In the genomic region with DNA sequence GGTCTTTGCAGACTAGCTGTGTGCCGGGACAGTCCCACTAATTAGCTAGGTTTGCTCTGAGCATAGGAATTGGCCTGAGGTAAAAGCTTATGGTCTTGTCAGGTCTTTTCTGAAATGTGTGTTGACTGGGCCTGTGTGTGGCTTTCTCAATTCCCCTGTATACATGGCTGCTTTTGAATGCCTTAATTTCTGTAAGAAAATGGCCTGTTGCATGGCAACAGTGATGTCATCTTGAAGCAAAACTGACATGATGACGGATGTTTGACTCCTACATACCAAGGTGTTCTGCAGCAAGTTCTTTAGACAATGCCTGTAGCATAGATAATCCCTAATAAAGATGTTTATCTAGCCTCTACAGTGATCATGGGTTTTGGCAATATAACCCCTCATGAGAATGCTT, we compare ENCODE assay signal across 1 cellular context.
TF ChIP-seq lines count a peak whose summit lies in the region.

No MANE protein-coding gene starts in this region.

TF ChIP-seq in HepG2, 621 proteins besides CTCF, POLR2A, EP300 and RAD21:
- TF ChIP-seq NFIB (CRISPR knock-in tag; IDR thresholded peaks at IDR 0.05; ENCODE audit: borderline replicate concordance): no peak
- TF ChIP-seq RFX5 (IDR thresholded peaks at IDR 0.05; ENCODE audit: low read depth, low read length): peak; percentile 75
TF ChIP-seq in HepG2: peak in this region for 1.
